ENCODE assay signal across 18 cellular contexts in the genomic region with DNA sequence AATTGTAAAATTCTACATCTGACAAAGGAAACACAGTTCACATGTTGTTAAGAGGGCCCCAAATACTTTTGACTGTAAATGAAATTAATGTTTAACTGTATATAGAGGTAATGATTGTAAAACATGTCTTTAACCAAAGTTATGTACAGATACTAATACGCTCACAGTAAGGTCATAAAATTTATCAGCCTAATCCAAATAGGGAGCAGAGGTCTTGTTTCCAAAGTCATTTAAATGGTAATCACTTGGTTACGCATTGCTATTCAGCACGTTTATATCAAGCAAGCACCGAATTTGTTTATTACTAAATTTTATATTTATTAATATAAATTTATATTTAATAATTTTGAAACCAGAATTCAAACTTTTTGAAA. TPM values are rescaled to one million over a fixed set of nuclear protein-coding genes. Genes with fewer than 3 reads are reported as not detected.
DNase-seq lines count a peak whose midpoint lies in the region; TF ChIP-seq lines count a peak whose summit lies in the region.
"Had no signal": no experiment of that assay in that cellular context is flagged by ENCODE, and none has a peak within 500 bp of the region (broad histone marks: within the 10 kb centered on the region; RNA-seq: fewer than 3 reads in every experiment).

No MANE protein-coding gene starts in this region.

- WGBS in lower leg skin, 2 donors = 62 to 70% methylated on average over 4 of the region's 4 CpGs

- H3K4me1 Mint-ChIP-seq in nephron = peaks cover 11% of the 10 kb centered on the region
- H3K4me1 Mint-ChIP-seq: memory B cell had no signal

- H3K27me3 Mint-ChIP-seq in nephron (ENCODE audit: low read depth) = peaks cover 22% of the 10 kb centered on the region

- DNase-seq in HuH-7 (ENCODE audit: low spot score) (peak; percentile 7), dorsolateral prefrontal cortex (no peak), 8988T (no peak), lower leg skin (ENCODE audit: low spot score in 2 of 2) (no peak)
- DNase-seq in stimulated activated CD4-positive, alpha-beta T cell treated with anti-CD3 and anti-CD28 coated beads, Interleukin-1b, Interleukin-23, amount 100 ng/mL, for 48 hours = no peak
- no peak for DNase-seq in NK-92 treated with Interleukin-12 subunit alpha and Interleukin-12 subunit beta, amount 100 ng/mL, for 24 hours (lab: John Stamatoyannopoulos, UW)
- DNase-seq: activated CD4-positive, alpha-beta T cell treated with anti-CD3 and anti-CD28 coated beads for 36 hours; CD4-positive, alpha-beta memory T cell; cortex of kidney; Karpas-422; stimulated activated naive B cell treated with anti-CD40 and anti-IgM and Interleukin-4, amounts not matched to agents 10 μg/mL and 1 μg/mL and 100 μg/mL, for 72 hours had no signal

- H3K4me3 ChIP-seq in dorsolateral prefrontal cortex (peak overlapping the region; percentile 45 to 93 (median 81)), lower leg skin (ENCODE audit: low read depth, poor library complexity, severe bottlenecking) (no peak overlapping the region)

- TF ChIP-seq CTCF in 22Rv1 (IDR thresholded peaks at IDR 0.05) (no peak), dorsolateral prefrontal cortex (IDR thresholded peaks at IDR 0.05 in 54 of 56, conservative IDR thresholded peaks at IDR 0.05 in 2 of 56; ENCODE audit: low read depth in 1 of 56, partially characterized antibody in 56 of 56) (no peak), nephron (IDR thresholded peaks at IDR 0.05; ENCODE audit: unreplicated experiment in 3 of 3) (no peak), lower leg skin (IDR thresholded peaks at IDR 0.05) (no peak)

- H3K27ac Mint-ChIP-seq in nephron = peak overlapping the region in 2 of 3 experiments; percentile 17 to 56
- H3K27ac Mint-ChIP-seq: activated CD4-positive, alpha-beta T cell treated with anti-CD3 and anti-CD28 coated beads for 36 hours; activated naive CD8-positive, alpha-beta T cell; CD4-positive, alpha-beta memory T cell; memory B cell; stimulated activated naive B cell treated with anti-CD40 and anti-IgM and Interleukin-4, amounts not matched to agents 10 μg/mL and 1 μg/mL and 100 μg/mL, for 72 hours had no signal

- peak overlapping the region; percentile 90 to 95 (median 91) for H3K4me3 Mint-ChIP-seq in nephron
- H3K4me3 Mint-ChIP-seq: activated CD4-positive, alpha-beta T cell treated with anti-CD3 and anti-CD28 coated beads for 36 hours; activated naive CD8-positive, alpha-beta T cell; CD4-positive, alpha-beta memory T cell; memory B cell had no signal

- no peak for TF ChIP-seq POLR2A in lower leg skin (IDR thresholded peaks at IDR 0.05)

- H3K27me3 ChIP-seq in dorsolateral prefrontal cortex = no peaks in the 10 kb centered on the region

- peaks cover 3% of the 10 kb centered on the region for H3K36me3 Mint-ChIP-seq in nephron (ENCODE audit: low read depth)
- H3K36me3 Mint-ChIP-seq: activated naive CD8-positive, alpha-beta T cell; CD4-positive, alpha-beta memory T cell; stimulated activated naive B cell treated with anti-CD40 and anti-IgM and Interleukin-4, amounts not matched to agents 10 μg/mL and 1 μg/mL and 100 μg/mL, for 72 hours had no signal

- H3K9me3 Mint-ChIP-seq in nephron = peaks cover 3% of the 10 kb centered on the region
- H3K9me3 Mint-ChIP-seq: memory B cell had no signal

- H3K27ac ChIP-seq in 22Rv1 (peak overlapping the region; percentile 83; the same call in 1 of the 2 replicates), dorsolateral prefrontal cortex (peak overlapping the region; percentile 13 to 99 (median 97))
- H3K27ac ChIP-seq: brain microvascular endothelial cell had no signal

- intact Hi-C loops in dorsolateral prefrontal cortex (cut with DNase I) (loop anchor here (2.0 to 10.0 kb wide), 10 partner anchors 51 to 407 kb away; partner anchors contain the start of gene FAM13C (in 1 of the 2)), lower leg skin (cut with DNase I; ENCODE audit: low total_unique reads) (no loop called here)

RNA-seq across cellular contexts. Expression of gene PHYHIPL, which starts 1.4 kb away (rescaled TPM):
- total RNA-seq in dorsolateral prefrontal cortex (100 to 1,000 TPM in 119 of 120 experiments, 10 to 100 TPM in 1; 87.4 to 225 (median 166) TPM), lower leg skin (under 1 TPM in 2 of 4 donors, not detected in 2; 0.10 to 0.29 TPM)
- total RNA-seq: activated CD4-positive, alpha-beta T cell treated with anti-CD3 and anti-CD28 coated beads for 36 hours; CD4-positive, alpha-beta memory T cell; fibroblast of villous mesenchyme; HT1080 had no signal

Comparison
In these comparisons a context has a peak if more than half of its experiments do, and no peak if none do; other contexts are left out.
1. RNA of gene PHYHIPL, which starts 1.4 kb away (total RNA-seq): 87.4 to 225 TPM in dorsolateral prefrontal cortex; 0.10 to 0.29 TPM in lower leg skin; every median in the first group is over 10 times any median in the second.